ENCODE assay signal across 6 cellular contexts in genomic region chr10:133429571-133429970, GRCh38. TPM values are rescaled to one million over a fixed set of nuclear protein-coding genes. Genes with fewer than 3 reads are reported as not detected.
"Had no signal": no experiment of that assay in that cellular context is flagged by ENCODE, and none has a peak within 500 bp of the region (broad histone marks: within the 10 kb centered on the region; RNA-seq: fewer than 3 reads in every experiment).

No MANE protein-coding gene starts in this region.

RNA-seq across cellular contexts. Expression of gene SPRN, which starts 5.1 kb away (rescaled TPM):
- total RNA-seq: K562, M059J, PC-3, Right ventricle myocardium superior, RPMI7951, SJSA1 had no signal
